11 cellular contexts compared by ENCODE assay signal in genomic region chr17:73586921-73587680, GRCh38. TPM values are rescaled to one million over a fixed set of nuclear protein-coding genes. Genes with fewer than 3 reads are reported as not detected.
DNase-seq lines count a peak whose midpoint lies in the region; ATAC-seq lines count a peak whose summit lies in the region.
"Had no signal": no experiment of that assay in that cellular context is flagged by ENCODE, and none has a peak within 500 bp of the region (broad histone marks: within the 10 kb centered on the region; RNA-seq: fewer than 3 reads in every experiment).

No MANE protein-coding gene starts in this region.

- peak; percentile 48 for DNase-seq in 8988T
- peak; percentile 2 for DNase-seq in ELR (ENCODE audit: low read depth)
- DNase-seq in OCI-M1 (lab: John Stamatoyannopoulos, UW) = peak; percentile 54
- DNase-seq in left cardiac atrium = peak; percentile 30
- no peak for DNase-seq in NCI-H69 (lab: John Stamatoyannopoulos, UW)
- no peak for DNase-seq in germinal center (ENCODE audit: low spot score)
- DNase-seq: activated CD4-positive, alpha-beta T cell treated with anti-CD3 and anti-CD28 coated beads for 36 hours; activated naive CD4-positive, alpha-beta T cell; stimulated activated naive CD8-positive, alpha-beta T cell treated with anti-CD3 and anti-CD28 coated beads, Interleukin-15, amount 100 ng/mL, for 72 hours had no signal

- ATAC-seq in left cardiac atrium (peak; percentile 43 to 95), HG03135 (IDR thresholded peaks at IDR 0.05; ENCODE audit: unreplicated experiment) (no peak), GM18870 (IDR thresholded peaks at IDR 0.05; ENCODE audit: unreplicated experiment) (no peak)
- ATAC-seq: activated CD4-positive, alpha-beta T cell treated with anti-CD3 and anti-CD28 coated beads for 36 hours; stimulated activated naive CD8-positive, alpha-beta T cell treated with anti-CD3 and anti-CD28 coated beads, Interleukin-15, amount 100 ng/mL, for 72 hours had no signal

- intact Hi-C loops in left cardiac atrium (cut with DNase I) = no loop called here

RNA-seq across cellular contexts. Expression of gene SDK2, which starts 57.1 kb away (rescaled TPM):
- 1 to 10 TPM in 1 of 2 donors, under 1 TPM in 1; 0.94 to 2.1 TPM for total RNA-seq in left cardiac atrium

Comparison
In these comparisons a context has a peak if more than half of its experiments do, and no peak if none do; other contexts are left out.
1. DNase-seq: peak in 8988T (single experiment), ELR (single experiment), OCI-M1 (single experiment) and left cardiac atrium (single experiment); none in NCI-H69 (single experiment) and germinal center (single experiment).
2. ATAC-seq: peak in left cardiac atrium (2 of 2); none in HG03135 (single experiment) and GM18870 (single experiment).